ENCODE assay signal across 38 cellular contexts in genomic region chr6:168903638-168904345, GRCh38.
"Had no signal": no experiment of that assay in that cellular context is flagged by ENCODE, and none has a peak within 500 bp of the region (broad histone marks: within the 10 kb centered on the region; RNA-seq: fewer than 3 reads in every experiment).

No MANE protein-coding gene starts in this region.

- H3K36me3 Mint-ChIP-seq: activated CD4-positive, alpha-beta memory T cell treated with anti-CD3 and anti-CD28 coated beads for 36 hours had no signal

- DNase-seq: activated B cell treated with CpG ODN at 0.5 μM for 24 hours; activated CD4-positive, alpha-beta memory T cell treated with anti-CD3 and anti-CD28 coated beads for 36 hours; activated CD4-positive, alpha-beta T cell treated with anti-CD3 and anti-CD28 coated beads for 4 hours; activated CD4-positive, alpha-beta T cell treated with anti-CD3 and anti-CD28 coated beads, Interleukin-2, amount 50 U/mL, for 1 hour; activated CD4-positive, CD25-positive, alpha-beta regulatory T cell treated with anti-CD3 and anti-CD28 coated beads, Interleukin-2, amount 50 U/mL, for 72 hours; activated CD8-positive, alpha-beta memory T cell treated with anti-CD3 and anti-CD28 coated beads, Interleukin-2, amount 50 U/mL, for 4 hours; activated gamma-delta T cell treated with Interleukin-2 at 50 U/mL for 16 hours; activated naive CD4-positive, alpha-beta T cell treated with anti-CD3 and anti-CD28 coated beads for 36 hours; activated T-cell treated with anti-CD3 and anti-CD28 coated beads for 4 hours; activated T-cell treated with anti-CD3 and anti-CD28 coated beads, Interleukin-2, amount 50 U/mL, for 4 hours; adrenal gland; body of pancreas; Kasumi-1; KG1; MG63; NCI-H1048; NCI-H1105 treated with DMSO at 0.1 percent for 48 hours; NCI-H146; NCI-H187; NCI-H2081; NCI-H2171 treated with DMSO at 0.1 percent for 48 hours; NCI-H226; NCI-H510A; NCI-H526; NCI-H82; NK-92 treated with Interleukin-12 subunit alpha and Interleukin-12 subunit beta, amount 100 ng/mL, for 24 hours; PC-3; Peyer's patch; RPMI8226; SHP77 treated with DMSO at 0.1 percent for 48 hours; SK-N-SH; T-helper 2 cell; T-helper 9 cell had no signal

- H3K4me3 ChIP-seq: adrenal gland, body of pancreas, breast epithelium, MG63, Peyer's patch, SJSA1 had no signal

- H3K27ac Mint-ChIP-seq: activated B cell treated with CpG ODN at 0.5 μM for 24 hours; activated CD4-positive, alpha-beta memory T cell treated with anti-CD3 and anti-CD28 coated beads for 36 hours; activated naive CD4-positive, alpha-beta T cell treated with anti-CD3 and anti-CD28 coated beads for 36 hours; activated naive CD4-positive, alpha-beta T cell treated with anti-CD3 and anti-CD28 coated beads, Interleukin-2, amount 50 U/mL, for 72 hours; activated T-helper 1 cell treated with anti-CD3 and anti-CD28 coated beads, Interleukin-12 subunit alpha, Interleukin-12 subunit beta, Interleukin-2, Interleukin-4 antibody, amounts not matched to agents 30 ng/mL and 10 ng/mL and 1 ng/mL, durations not matched to agents 14 hours and 24 hours and 36 hours had no signal

- H3K9me3 ChIP-seq: adrenal gland, body of pancreas, breast epithelium, Peyer's patch, SJSA1, SK-N-SH had no signal

- H3K9me3 Mint-ChIP-seq: activated B cell treated with CpG ODN at 0.5 μM for 24 hours; activated CD4-positive, alpha-beta memory T cell treated with anti-CD3 and anti-CD28 coated beads for 36 hours; activated naive CD4-positive, alpha-beta T cell treated with anti-CD3 and anti-CD28 coated beads, Interleukin-2, amount 50 U/mL, for 72 hours; activated T-cell treated with anti-CD3 and anti-CD28 coated beads, Interleukin-2, amount 50 U/mL, for 4 hours; activated T-helper 1 cell treated with anti-CD3 and anti-CD28 coated beads, Interleukin-12 subunit alpha, Interleukin-12 subunit beta, Interleukin-2, Interleukin-4 antibody, amounts not matched to agents 30 ng/mL and 10 ng/mL and 1 ng/mL, durations not matched to agents 14 hours and 24 hours and 36 hours had no signal

- H3K27me3 ChIP-seq: adrenal gland, body of pancreas, breast epithelium, MG63, Peyer's patch, SJSA1 had no signal

- H3K4me1 Mint-ChIP-seq: activated B cell treated with CpG ODN at 0.5 μM for 24 hours had no signal

- ATAC-seq: activated naive CD4-positive, alpha-beta T cell treated with anti-CD3 and anti-CD28 coated beads, Interleukin-2, amount 50 U/mL, for 72 hours; activated T-cell treated with anti-CD3 and anti-CD28 coated beads, Interleukin-2, amount 50 U/mL, for 4 hours; body of pancreas; PC-3 had no signal

- H3K27me3 Mint-ChIP-seq: activated CD4-positive, alpha-beta memory T cell treated with anti-CD3 and anti-CD28 coated beads for 36 hours had no signal

- H3K4me3 Mint-ChIP-seq: activated B cell treated with CpG ODN at 0.5 μM for 24 hours; activated CD4-positive, alpha-beta memory T cell treated with anti-CD3 and anti-CD28 coated beads for 36 hours; activated naive CD4-positive, alpha-beta T cell treated with anti-CD3 and anti-CD28 coated beads for 36 hours; activated T-cell treated with anti-CD3 and anti-CD28 coated beads, Interleukin-2, amount 50 U/mL, for 4 hours; activated T-helper 1 cell treated with anti-CD3 and anti-CD28 coated beads, Interleukin-12 subunit alpha, Interleukin-12 subunit beta, Interleukin-2, Interleukin-4 antibody, amounts not matched to agents 30 ng/mL and 10 ng/mL and 1 ng/mL, durations not matched to agents 14 hours and 24 hours and 36 hours had no signal

- H3K36me3 ChIP-seq: adrenal gland, breast epithelium, MG63, Peyer's patch, SJSA1 had no signal

- H3K27ac ChIP-seq: adrenal gland, body of pancreas, breast epithelium, Peyer's patch, SJSA1, VCaP had no signal

- H3K4me1 ChIP-seq: adrenal gland, breast epithelium, Peyer's patch, SJSA1 had no signal
